13 cellular contexts compared by ENCODE assay signal in the genomic region with DNA sequence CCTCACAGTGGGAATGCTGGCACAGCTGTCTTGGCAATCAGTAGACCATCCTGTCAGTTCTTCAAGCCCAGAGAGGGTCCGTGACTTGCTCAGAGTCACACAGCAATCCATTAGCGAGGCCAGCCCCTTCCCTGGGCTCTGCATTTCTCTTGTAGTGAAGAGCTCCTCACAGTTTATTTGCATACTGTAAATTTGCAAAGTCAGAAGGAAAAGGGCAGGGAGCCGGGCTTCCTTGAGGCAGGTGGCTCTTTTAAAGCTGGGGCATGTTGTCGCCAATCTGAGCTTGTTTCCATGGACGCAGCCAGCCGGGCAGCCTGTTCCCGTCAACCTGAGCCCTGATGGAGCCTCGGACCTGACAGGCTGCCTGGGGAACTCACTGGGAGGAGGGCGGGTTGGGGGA.
DNase-seq lines count a peak whose midpoint lies in the region; ATAC-seq, FAIRE-seq and TF ChIP-seq lines count a peak whose summit lies in the region.
"Had no signal": no experiment of that assay in that cellular context is flagged by ENCODE, and none has a peak within 500 bp of the region (broad histone marks: within the 10 kb centered on the region; RNA-seq: fewer than 3 reads in every experiment).

No MANE protein-coding gene starts in this region.

- TF ChIP-seq CTCF in brain (conservative IDR thresholded peaks at IDR 0.05) (no peak), mucosa of descending colon (IDR thresholded peaks at IDR 0.05) (no peak), D721Med (IDR thresholded peaks at IDR 0.05; ENCODE audit: insufficient read depth, missing control alignments) (no peak)

- peak; percentile 51 for DNase-seq in COLO668 (lab: John Stamatoyannopoulos, UW; ENCODE audit: unreplicated experiment)
- DNase-seq in NCI-H1105 (lab: John Stamatoyannopoulos, UW) = peak; percentile 28
- peak; percentile 51 to 68 (median 64) for DNase-seq in mucosa of descending colon
- no peak for DNase-seq in D721Med (ENCODE audit: insufficient read length, low spot score)
- DNase-seq in DMS114 treated with DMSO at 0.1 percent for 48 hours (lab: John Stamatoyannopoulos, UW; ENCODE audit: unreplicated experiment) = no peak
- DNase-seq in MG63 = no peak
- DNase-seq: activated B cell treated with CpG ODN at 0.5 μM for 24 hours, amniotic stem cell, NCI-H187 treated with DMSO at 0.1 percent for 48 hours had no signal

- no peak for FAIRE-seq in D721Med (lab: Jason Lieb, UNC)
- FAIRE-seq: frontal cortex had no signal

- H3K36me3 ChIP-seq in mucosa of descending colon (ENCODE audit: low read depth) (no peaks in the 10 kb centered on the region), MG63 (no peaks in the 10 kb centered on the region)

- H3K27me3 ChIP-seq in MG63 = no peaks in the 10 kb centered on the region

- ATAC-seq in mucosa of descending colon = peak; percentile 64
- no peak for ATAC-seq in GM21381 (IDR thresholded peaks at IDR 0.05; ENCODE audit: unreplicated experiment)

- peaks cover 0 to 7% (median 3%) of the 10 kb centered on the region in 5 experiments for H3K9me3 Mint-ChIP-seq in brain
- H3K9me3 Mint-ChIP-seq: activated B cell treated with CpG ODN at 0.5 μM for 24 hours had no signal

- peaks cover 51% of the 10 kb centered on the region for H3K4me1 ChIP-seq in mucosa of descending colon (ENCODE audit: low read depth)

- H3K4me3 Mint-ChIP-seq in brain = peak overlapping the region in 1 of 5 experiments; percentile 11
- H3K4me3 Mint-ChIP-seq: activated B cell treated with CpG ODN at 0.5 μM for 24 hours, B cell had no signal

- H3K9me3 ChIP-seq in mucosa of descending colon = no peaks in the 10 kb centered on the region
- H3K9me3 ChIP-seq in MG63 = no peaks in the 10 kb centered on the region

- H3K27ac Mint-ChIP-seq in brain = peak overlapping the region in 3 of 5 experiments; percentile 50 to 75 (median 56)
- H3K27ac Mint-ChIP-seq: activated B cell treated with CpG ODN at 0.5 μM for 24 hours, B cell had no signal

- H3K36me3 Mint-ChIP-seq in brain = peaks cover 17% of the 10 kb centered on the region

- peaks cover 68% of the 10 kb centered on the region for H3K4me1 Mint-ChIP-seq in brain

- no peaks in the 10 kb centered on the region for H3K27me3 Mint-ChIP-seq in brain
- H3K27me3 Mint-ChIP-seq: activated B cell treated with CpG ODN at 0.5 μM for 24 hours, B cell had no signal

- no peak overlapping the region for H3K4me3 ChIP-seq in mucosa of descending colon
- no peak overlapping the region for H3K4me3 ChIP-seq in MG63

- intact Hi-C loops in mucosa of descending colon (cut with DNase I, micrococcal nuclease) = no loop called here

Comparison
In these comparisons a context has a peak if more than half of its experiments do, and no peak if none do; other contexts are left out.
1. DNase-seq: peak in COLO668 (single experiment), NCI-H1105 (single experiment) and mucosa of descending colon (3 of 3); none in D721Med (single experiment), DMS114 treated with DMSO at 0.1 percent for 48 hours (single experiment) and MG63 (single experiment).